In the genomic region with DNA sequence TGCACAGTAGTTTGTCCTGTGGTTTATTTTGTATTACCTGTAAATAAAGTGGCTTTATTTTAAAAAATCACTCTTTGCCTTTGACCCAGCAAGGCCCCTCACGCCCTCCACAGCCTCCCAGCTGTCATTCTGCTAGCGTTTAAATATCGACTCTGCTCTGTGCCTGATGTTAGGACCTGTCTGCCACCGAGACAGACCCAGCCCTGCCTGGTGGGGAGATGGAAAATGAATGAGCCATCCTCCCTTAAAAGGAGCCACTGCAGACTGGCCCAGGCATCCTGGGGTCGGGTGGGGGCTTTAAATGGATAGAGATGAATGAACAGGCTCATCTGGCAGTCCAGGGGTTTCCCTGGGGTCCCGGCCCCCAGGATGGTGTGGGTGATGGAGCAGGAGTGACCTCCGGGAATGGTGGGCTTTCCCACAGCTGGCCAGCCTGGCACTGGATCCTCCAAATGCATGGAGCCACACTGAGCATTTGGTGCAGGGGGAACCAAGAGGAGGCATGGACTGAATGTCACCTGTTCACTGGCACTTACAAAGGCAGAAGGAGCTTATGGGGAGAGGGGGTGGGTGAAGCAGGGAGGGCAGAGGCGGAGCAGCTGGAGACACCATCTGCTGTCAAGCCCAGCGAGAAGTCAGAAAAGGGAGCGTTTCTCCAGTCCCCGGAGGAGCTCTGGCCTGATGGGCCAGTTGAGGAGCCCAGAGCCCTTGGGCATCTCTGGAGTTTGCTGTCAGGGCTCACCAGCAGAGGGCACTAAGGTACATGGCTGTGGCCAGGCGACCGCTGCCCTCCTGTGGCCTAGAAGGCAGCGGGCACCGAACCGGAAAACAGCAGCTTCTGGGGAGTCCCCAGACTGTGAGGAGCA, we compare ENCODE assay signal across 8 cellular contexts.
A peak's percentile ranks its signal among the peaks of the same experiment; 100 is the strongest.
DNase-seq lines count a peak whose midpoint lies in the region; ATAC-seq and TF ChIP-seq lines count a peak whose summit lies in the region.

No MANE protein-coding gene starts in this region.

- TF ChIP-seq CTCF in GM13977 (IDR thresholded peaks at IDR 0.05; ENCODE audit: extremely low read depth, insufficient read depth, missing control alignments) (peak; percentile 87), LNCaP clone FGC (IDR thresholded peaks at IDR 0.05; ENCODE audit: control insufficient read depth, extremely low read depth, insufficient read depth) (peak; percentile 100), astrocyte of the spinal cord (IDR thresholded peaks at IDR 0.05; ENCODE audit: low read depth, low read length) (peak; percentile 69)

- peak; percentile 77 for DNase-seq in AG08396 (ENCODE audit: low spot score)
- DNase-seq in GM13977 (ENCODE audit: low spot score), result peak; percentile 86
- peak; percentile 15 for DNase-seq in LNCaP clone FGC (ENCODE audit: low read depth)
- peak; percentile 87 for DNase-seq in RPMI8226
- peak; percentile 4 for DNase-seq in astrocyte of the spinal cord (ENCODE audit: low read depth, low spot score)
- peak; percentile 92 for DNase-seq in iPS-NIHi11 (ENCODE audit: low spot score)
- DNase-seq in stimulated activated CD4-positive, alpha-beta T cell treated with anti-CD3 and anti-CD28 coated beads, Interleukin-4, amount 100 ng/mL, for 24 hours, result peak; percentile 49

- in situ Hi-C loops in GM13977 (cut with MboI; ENCODE audit: low pct_unique_long_range_greater_than_20kb, low sequenced_read_pairs, unreplicated experiment), result no loop called here
- in situ Hi-C loops in astrocyte of the spinal cord (cut with HindIII; ENCODE audit: low sequenced_read_pairs), result no loop called here

- H3K4me3 ChIP-seq in LNCaP clone FGC (ENCODE audit: low read depth, low read length) (no peak overlapping the region), astrocyte of the spinal cord (ENCODE audit: low read depth, low read length) (no peak overlapping the region)

- no peak for ATAC-seq in HG02885 (IDR thresholded peaks at IDR 0.05; ENCODE audit: poor library complexity, unreplicated experiment)

Comparison
In these comparisons a context has a peak if more than half of its experiments do, and no peak if none do; other contexts are left out.
1. DNase-seq: peak in every context shown above with its lines; median percentile 92 in iPS-NIHi11; 87 in RPMI8226; 86 in GM13977; 77 in AG08396; 49 in stimulated activated CD4-positive, alpha-beta T cell treated with anti-CD3 and anti-CD28 coated beads, Interleukin-4, amount 100 ng/mL, for 24 hours; 15 in LNCaP clone FGC; 4 in astrocyte of the spinal cord.